1 cellular context compared by ENCODE assay signal in the genomic region with DNA sequence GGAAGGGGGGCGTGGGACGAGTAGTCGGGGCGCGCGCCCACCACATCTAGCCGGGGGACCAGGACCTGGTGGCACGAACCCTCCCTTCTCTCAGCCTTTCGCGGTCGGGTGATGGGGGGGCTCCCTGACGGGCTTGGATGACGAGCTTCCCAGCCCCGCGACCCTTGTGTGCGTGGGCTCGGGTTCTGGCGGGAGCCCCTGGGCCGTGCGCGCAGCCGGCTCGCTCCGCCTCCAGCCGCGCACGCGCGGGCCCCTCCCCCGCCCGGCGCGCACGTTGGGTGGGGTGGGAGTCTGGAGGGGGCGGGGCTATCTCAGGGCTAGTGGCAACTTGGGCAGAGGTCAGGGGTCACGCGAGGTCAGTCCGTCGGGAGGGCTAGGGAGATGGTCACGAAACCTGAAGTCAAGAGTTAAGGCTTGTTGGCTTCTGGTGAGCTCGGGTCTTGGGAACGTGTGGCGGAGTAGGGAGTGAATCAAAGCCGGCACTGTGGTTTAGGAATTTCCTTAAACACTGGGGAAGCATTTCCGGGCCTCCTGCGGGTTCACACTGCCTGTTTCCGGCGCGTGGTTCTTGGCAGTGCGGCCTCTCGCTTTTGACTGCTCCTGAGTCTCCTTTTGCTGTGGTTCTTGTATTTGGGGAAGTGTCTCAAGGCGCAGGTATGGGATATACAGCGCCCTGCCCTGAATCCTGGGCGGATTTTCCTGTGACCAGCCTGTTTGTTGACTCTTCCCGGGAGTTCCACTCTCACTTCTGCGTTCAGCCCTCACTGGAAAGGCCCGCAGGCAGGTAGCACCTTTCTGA.
TF ChIP-seq lines count a peak whose summit lies in the region.

A gene (plus strand): TSS at position 356 of the 799 bp plus-strand sequence. CDS start 1,654 bp downstream, outside the sequence.

TF ChIP-seq in IMR-90, 13 proteins besides CTCF, POLR2A, EP300 and RAD21 (continued from another document):
- TF ChIP-seq, protein P1, sequence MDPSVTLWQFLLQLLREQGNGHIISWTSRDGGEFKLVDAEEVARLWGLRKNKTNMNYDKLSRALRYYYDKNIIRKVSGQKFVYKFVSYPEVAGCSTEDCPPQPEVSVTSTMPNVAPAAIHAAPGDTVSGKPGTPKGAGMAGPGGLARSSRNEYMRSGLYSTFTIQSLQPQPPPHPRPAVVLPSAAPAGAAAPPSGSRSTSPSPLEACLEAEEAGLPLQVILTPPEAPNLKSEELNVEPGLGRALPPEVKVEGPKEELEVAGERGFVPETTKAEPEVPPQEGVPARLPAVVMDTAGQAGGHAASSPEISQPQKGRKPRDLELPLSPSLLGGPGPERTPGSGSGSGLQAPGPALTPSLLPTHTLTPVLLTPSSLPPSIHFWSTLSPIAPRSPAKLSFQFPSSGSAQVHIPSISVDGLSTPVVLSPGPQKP (IDR thresholded peaks at IDR 0.05; ENCODE audit: borderline replicate concordance, low read depth, low read length): no peak
- TF ChIP-seq RCOR1 (IDR thresholded peaks at IDR 0.05; ENCODE audit: insufficient replicate concordance, low read length) (peak; percentile 12), CHD1 (IDR thresholded peaks at IDR 0.05; ENCODE audit: low read depth, low read length) (no peak), RFX5 (IDR thresholded peaks at IDR 0.05; ENCODE audit: low read depth, low read length) (no peak)
